In genomic region chr16:55036371-55036821, GRCh38 we compare ENCODE assay signal across 24 cellular contexts.
"Had no signal": no experiment of that assay in that cellular context is flagged by ENCODE, and none has a peak within 500 bp of the region (broad histone marks: within the 10 kb centered on the region; RNA-seq: fewer than 3 reads in every experiment).

No MANE protein-coding gene starts in this region.

- H3K4me3 ChIP-seq: adrenal gland, breast epithelium, left lung, lung, pancreas, right lobe of liver, tibial artery, uterus had no signal

- H3K4me3 Mint-ChIP-seq: activated T-cell treated with anti-CD3 and anti-CD28 coated beads, Interleukin-2, amount 50 U/mL, for 24 hours; activated T-helper 17 cell treated with anti-CD3 and anti-CD28 coated beads, Interleukin-2, amount 50 U/mL, for 72 hours; central memory CD8-positive, alpha-beta T cell; immature natural killer cell; mesothelial cell of epicardium; natural killer cell treated with Interleukin-12 subunit alpha and Interleukin-12 subunit beta and Interleukin-15 and Interleukin-18, amount 100 ng/mL, for 72 hours; stimulated activated naive CD8-positive, alpha-beta T cell treated with anti-CD3 and anti-CD28 coated beads, Interleukin-15, Interleukin-2, amounts not matched to agents 100 ng/mL and 50 ng/mL, for 24 hours; WTC11 had no signal

- DNase-seq: activated CD4-positive, alpha-beta T cell treated with anti-CD3 and anti-CD28 coated beads, Interleukin-2, amount 50 U/mL, for 4 hours; activated CD8-positive, alpha-beta memory T cell treated with anti-CD3 and anti-CD28 coated beads for 24 hours; activated CD8-positive, alpha-beta memory T cell treated with anti-CD3 and anti-CD28 coated beads, Interleukin-2, amount 50 U/mL, for 4 hours; activated T-cell treated with anti-CD3 and anti-CD28 coated beads, Interleukin-2, amount 50 U/mL, for 24 hours; cortex of kidney; immature natural killer cell; left lung; pancreas; right lobe of liver; stimulated activated CD4-positive, alpha-beta T cell treated with anti-CD3 and anti-CD28 coated beads, Interleukin-4, amount 100 ng/mL, for 24 hours; T-helper 9 cell; uterus had no signal

- H3K36me3 Mint-ChIP-seq: activated naive CD4-positive, alpha-beta T cell treated with anti-CD3 and anti-CD28 coated beads, Interleukin-2, amount 50 U/mL, for 72 hours; immature natural killer cell; mesothelial cell of epicardium; natural killer cell treated with Interleukin-12 subunit alpha and Interleukin-12 subunit beta and Interleukin-15 and Interleukin-18, amount 100 ng/mL, for 72 hours; WTC11 had no signal

- H3K9me3 ChIP-seq: adrenal gland, breast epithelium, left lung, neutrophil, pancreas, right lobe of liver, tibial artery, uterus had no signal

- H3K4me1 Mint-ChIP-seq: activated T-helper 17 cell treated with anti-CD3 and anti-CD28 coated beads, Interleukin-2, amount 50 U/mL, for 72 hours; central memory CD8-positive, alpha-beta T cell; immature natural killer cell; WTC11 had no signal

- H3K36me3 ChIP-seq: adrenal gland, breast epithelium, left lung, neutrophil, pancreas, right lobe of liver, tibial artery, uterus had no signal

- H3K27me3 ChIP-seq: adrenal gland, breast epithelium, neutrophil, pancreas, right lobe of liver, uterus had no signal

- H3K9me3 Mint-ChIP-seq: activated naive CD4-positive, alpha-beta T cell treated with anti-CD3 and anti-CD28 coated beads, Interleukin-2, amount 50 U/mL, for 72 hours; activated T-cell treated with anti-CD3 and anti-CD28 coated beads, Interleukin-2, amount 50 U/mL, for 24 hours; activated T-helper 17 cell treated with anti-CD3 and anti-CD28 coated beads, Interleukin-2, amount 50 U/mL, for 72 hours; central memory CD8-positive, alpha-beta T cell; immature natural killer cell; mesothelial cell of epicardium; natural killer cell treated with Interleukin-12 subunit alpha and Interleukin-12 subunit beta and Interleukin-15 and Interleukin-18, amount 100 ng/mL, for 72 hours; stimulated activated naive CD8-positive, alpha-beta T cell treated with anti-CD3 and anti-CD28 coated beads, Interleukin-15, Interleukin-2, amounts not matched to agents 100 ng/mL and 50 ng/mL, for 24 hours; WTC11 had no signal

- H3K27ac Mint-ChIP-seq: activated T-cell treated with anti-CD3 and anti-CD28 coated beads, Interleukin-2, amount 50 U/mL, for 24 hours; activated T-helper 17 cell treated with anti-CD3 and anti-CD28 coated beads, Interleukin-2, amount 50 U/mL, for 72 hours; immature natural killer cell; mesothelial cell of epicardium; natural killer cell treated with Interleukin-12 subunit alpha and Interleukin-12 subunit beta and Interleukin-15 and Interleukin-18, amount 100 ng/mL, for 72 hours; stimulated activated naive CD8-positive, alpha-beta T cell treated with anti-CD3 and anti-CD28 coated beads, Interleukin-15, Interleukin-2, amounts not matched to agents 100 ng/mL and 50 ng/mL, for 24 hours; WTC11 had no signal

- H3K4me1 ChIP-seq: adrenal gland, breast epithelium, left lung, pancreas, right lobe of liver, uterus had no signal

- H3K27me3 Mint-ChIP-seq: central memory CD8-positive, alpha-beta T cell had no signal

- H3K27ac ChIP-seq: adrenal gland, breast epithelium, left lung, neutrophil, pancreas, right lobe of liver, tibial artery, uterus had no signal
